In the genomic region with DNA sequence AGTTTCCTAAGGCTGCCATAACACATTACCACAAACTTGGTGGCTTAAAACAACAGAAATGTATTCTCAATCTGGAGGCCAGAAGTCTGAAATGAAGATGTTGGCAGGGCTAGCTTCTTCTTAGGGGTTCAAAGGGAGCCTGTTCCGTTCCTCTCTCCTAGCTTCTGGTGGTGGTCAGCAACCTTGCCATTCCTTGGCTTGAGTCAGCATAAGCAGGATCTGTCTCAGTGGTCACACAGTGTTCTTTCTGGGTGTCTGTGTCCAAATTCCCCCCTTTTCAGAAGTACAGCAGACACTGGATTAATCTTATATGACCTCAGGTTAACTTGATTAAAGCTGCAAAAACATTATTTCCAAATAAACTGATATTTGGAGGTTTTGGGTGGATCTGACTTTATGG, we compare ENCODE assay signal across 19 cellular contexts. TPM values are rescaled to one million over a fixed set of nuclear protein-coding genes. Genes with fewer than 3 reads are reported as not detected.
DNase-seq lines count a peak whose midpoint lies in the region; ATAC-seq and TF ChIP-seq lines count a peak whose summit lies in the region.
"Had no signal": no experiment of that assay in that cellular context is flagged by ENCODE, and none has a peak within 500 bp of the region (broad histone marks: within the 10 kb centered on the region; RNA-seq: fewer than 3 reads in every experiment).

No MANE protein-coding gene starts in this region.

- no peaks in the 10 kb centered on the region for H3F3A ChIP-seq in SK-N-SH (replicated peaks; ENCODE audit: insufficient read depth)

- H3K9ac ChIP-seq in SK-N-SH, result no peak overlapping the region
- H3K9ac ChIP-seq in adipocyte (ENCODE audit: low read length), result peak overlapping the region; percentile 99
- H3K9ac ChIP-seq: BLaER1 had no signal

- H3K4me1 ChIP-seq in SK-N-SH (ENCODE audit: control insufficient read depth in 1 of 2, insufficient read depth in 2 of 2, low read depth in 1 of 2, low read length in 1 of 2) (no peaks in the 10 kb centered on the region; a peak in 1 of 4 replicates), adipocyte (ENCODE audit: control insufficient read depth, insufficient read depth, low read length) (peaks cover 39% of the 10 kb centered on the region), osteoblast (ENCODE audit: insufficient read depth, low read length) (peaks cover 28% of the 10 kb centered on the region)

- TF ChIP-seq CTCF in SK-N-SH (IDR thresholded peaks at IDR 0.05) (no peak), fibroblast of mammary gland (conservative IDR thresholded peaks at IDR 0.05; ENCODE audit: control insufficient read depth, insufficient read depth, low read depth, low read length) (no peak), osteoblast (IDR thresholded peaks at IDR 0.05; ENCODE audit: extremely low read depth, low read depth, low read length) (no peak)

- H2AFZ ChIP-seq in SK-N-SH (ENCODE audit: low read depth), result no peak overlapping the region
- H2AFZ ChIP-seq in osteoblast (ENCODE audit: low read length), result no peak overlapping the region

- POLR2A ChIA-PET in SK-N-SH (lab: Yijun Ruan, JAX), result no interaction called here

- TF ChIP-seq RAD21 in SK-N-SH (IDR thresholded peaks at IDR 0.05; ENCODE audit: low read length), result no peak

- H3K9me3 ChIP-seq in SK-N-SH, result no peaks in the 10 kb centered on the region
- no peaks in the 10 kb centered on the region for H3K9me3 ChIP-seq in adipocyte (ENCODE audit: control insufficient read depth, low read length)
- H3K9me3 ChIP-seq in osteoblast (ENCODE audit: low read depth, low read length), result no peaks in the 10 kb centered on the region

- H3K36me3 ChIP-seq in SK-N-SH (replicated peaks in 1 of 2; ENCODE audit: control insufficient read depth in 1 of 2, insufficient read depth in 2 of 2, low read length in 1 of 2) (peaks cover 0 to 10% of the 10 kb centered on the region in 2 experiments), adipocyte (ENCODE audit: control insufficient read depth, insufficient read depth, low read length, severe bottlenecking) (peaks cover 22% of the 10 kb centered on the region), osteoblast (ENCODE audit: insufficient read depth, low read length) (peaks cover 3% of the 10 kb centered on the region)
- H3K36me3 ChIP-seq: BLaER1 had no signal

- no peaks in the 10 kb centered on the region for H3K27me3 ChIP-seq in SK-N-SH (ENCODE audit: insufficient read depth)
- no peaks in the 10 kb centered on the region for H3K27me3 ChIP-seq in adipocyte (replicated peaks; ENCODE audit: control insufficient read depth, insufficient read depth, low read length)
- H3K27me3 ChIP-seq in osteoblast (ENCODE audit: insufficient read depth, low read length), result no peaks in the 10 kb centered on the region
- H3K27me3 ChIP-seq: MG63 had no signal

- no peaks in the 10 kb centered on the region for H3K9me2 ChIP-seq in SK-N-SH

- H3K27ac ChIP-seq in SK-N-SH (ENCODE audit: low read depth in 2 of 2, low read length in 1 of 2) (no peak overlapping the region), osteoblast (ENCODE audit: low read depth, low read length) (peak overlapping the region; percentile 100)
- H3K27ac ChIP-seq: 22Rv1, BLaER1 had no signal

- peak overlapping the region; percentile 70; the same call in 1 of the 2 replicates for H3K4me2 ChIP-seq in SK-N-SH
- H3K4me2 ChIP-seq in osteoblast (ENCODE audit: insufficient read depth, low read length), result peak overlapping the region; percentile 96
- H3K4me2 ChIP-seq: BLaER1 had no signal

- WGBS in SK-N-SH (ENCODE audit: low lambda C conversion rate), result 83% methylated on average over 1 of the region's 1 CpG

- no peak for TF ChIP-seq EP300 in SK-N-SH (IDR thresholded peaks at IDR 0.05; ENCODE audit: borderline replicate concordance in 1 of 2, low read depth in 1 of 2, low read length in 1 of 2)

- CTCF ChIA-PET in SK-N-SH (lab: Yijun Ruan, JAX), result no interaction called here

- H3K4me3 ChIP-seq in SK-N-SH (ENCODE audit: low read depth in 2 of 2, low read length in 1 of 2), result no peak overlapping the region
- H3K4me3 ChIP-seq in adipocyte (ENCODE audit: low read length), result peak overlapping the region; percentile 100
- H3K4me3 ChIP-seq in fibroblast of mammary gland (ENCODE audit: control insufficient read depth, low read depth, low read length), result peak overlapping the region; percentile 94
- no peak overlapping the region for H3K4me3 ChIP-seq in osteoblast (ENCODE audit: insufficient read depth, low read length)
- H3K4me3 ChIP-seq: BLaER1, MG63 had no signal

- H3K79me2 ChIP-seq in SK-N-SH (ENCODE audit: insufficient read depth), result peaks cover 75% of the 10 kb centered on the region
- peaks cover 92% of the 10 kb centered on the region for H3K79me2 ChIP-seq in osteoblast (ENCODE audit: insufficient read depth, low read length)

- no peak for ATAC-seq in SK-N-SH treated with all-trans-retinoic acid at 6 μM for 48 hours
- ATAC-seq: CD8-positive, alpha-beta T cell had no signal

- H4K20me1 ChIP-seq in SK-N-SH (ENCODE audit: insufficient read depth) (no peaks in the 10 kb centered on the region), osteoblast (ENCODE audit: insufficient read depth, low read length) (peaks cover 20% of the 10 kb centered on the region)
- H4K20me1 ChIP-seq: BLaER1 had no signal

- DNase-seq in SK-N-SH (no peak), adipocyte (ENCODE audit: low read depth) (no peak), fibroblast of mammary gland (ENCODE audit: low read depth) (peak; percentile 56), osteoblast (ENCODE audit: insufficient read length, low spot score, missing footprints) (no peak), NCI-H2227 (lab: John Stamatoyannopoulos, UW; ENCODE audit: unreplicated experiment) (no peak), occipital lobe (lab: John Stamatoyannopoulos, UW) (no peak), hepatic stellate cell (ENCODE audit: low spot score) (no peak)
- DNase-seq: CD8-positive, alpha-beta T cell; DMS79; HFFc6; MG63; NCI-H1092; NCI-H146; NCI-H2227 treated with DMSO at 0.1 percent for 48 hours; NCI-H524; SHP77 treated with DMSO at 0.1 percent for 48 hours had no signal

TF ChIP-seq in SK-N-SH, 30 proteins besides CTCF, POLR2A, EP300 and RAD21:
- TF ChIP-seq JUND (IDR thresholded peaks at IDR 0.05), result no peak
- TF ChIP-seq, protein P1, sequence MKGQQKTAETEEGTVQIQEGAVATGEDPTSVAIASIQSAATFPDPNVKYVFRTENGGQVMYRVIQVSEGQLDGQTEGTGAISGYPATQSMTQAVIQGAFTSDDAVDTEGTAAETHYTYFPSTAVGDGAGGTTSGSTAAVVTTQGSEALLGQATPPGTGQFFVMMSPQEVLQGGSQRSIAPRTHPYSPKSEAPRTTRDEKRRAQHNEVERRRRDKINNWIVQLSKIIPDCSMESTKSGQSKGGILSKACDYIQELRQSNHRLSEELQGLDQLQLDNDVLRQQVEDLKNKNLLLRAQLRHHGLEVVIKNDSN (IDR thresholded peaks at IDR 0.05; ENCODE audit: borderline replicate concordance, low read depth), result no peak
- no peak for TF ChIP-seq GATA2 (CRISPR knock-in tag; IDR thresholded peaks at IDR 0.05)
- TF ChIP-seq MEF2A (IDR thresholded peaks at IDR 0.05; ENCODE audit: borderline replicate concordance, low read depth), result no peak

TF ChIP-seq in SK-N-SH treated with all-trans-retinoic acid at 6 μM for 48 hours, 23 proteins besides CTCF, POLR2A, EP300 and RAD21 (continues in another document):
- TF ChIP-seq RARB (CRISPR knock-in tag; IDR thresholded peaks at IDR 0.05) (no peak), TOX (CRISPR knock-in tag; IDR thresholded peaks at IDR 0.05; ENCODE audit: borderline replicate concordance) (no peak), PPARA (CRISPR knock-in tag; IDR thresholded peaks at IDR 0.05; ENCODE audit: borderline replicate concordance) (no peak), ESRRG (CRISPR knock-in tag; IDR thresholded peaks at IDR 0.05) (no peak), ZNF70 (CRISPR knock-in tag; IDR thresholded peaks at IDR 0.05) (no peak), SNAI2 (CRISPR knock-in tag; IDR thresholded peaks at IDR 0.05) (no peak), GLIS3 (CRISPR knock-in tag; IDR thresholded peaks at IDR 0.05) (no peak), ZC3H10 (CRISPR knock-in tag; IDR thresholded peaks at IDR 0.05) (no peak), TCF4 (CRISPR knock-in tag; IDR thresholded peaks at IDR 0.05; ENCODE audit: borderline replicate concordance) (no peak)
- TF ChIP-seq, protein P2, sequence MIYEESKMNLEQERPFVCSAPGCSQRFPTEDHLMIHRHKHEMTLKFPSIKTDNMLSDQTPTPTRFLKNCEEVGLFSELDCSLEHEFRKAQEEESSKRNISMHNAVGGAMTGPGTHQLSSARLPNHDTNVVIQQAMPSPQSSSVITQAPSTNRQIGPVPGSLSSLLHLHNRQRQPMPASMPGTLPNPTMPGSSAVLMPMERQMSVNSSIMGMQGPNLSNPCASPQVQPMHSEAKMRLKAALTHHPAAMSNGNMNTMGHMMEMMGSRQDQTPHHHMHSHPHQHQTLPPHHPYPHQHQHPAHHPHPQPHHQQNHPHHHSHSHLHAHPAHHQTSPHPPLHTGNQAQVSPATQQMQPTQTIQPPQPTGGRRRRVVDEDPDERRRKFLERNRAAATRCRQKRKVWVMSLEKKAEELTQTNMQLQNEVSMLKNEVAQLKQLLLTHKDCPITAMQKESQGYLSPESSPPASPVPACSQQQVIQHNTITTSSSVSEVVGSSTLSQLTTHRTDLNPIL (CRISPR knock-in tag; IDR thresholded peaks at IDR 0.05; ENCODE audit: low read depth), result no peak
- TF ChIP-seq, protein P3, sequence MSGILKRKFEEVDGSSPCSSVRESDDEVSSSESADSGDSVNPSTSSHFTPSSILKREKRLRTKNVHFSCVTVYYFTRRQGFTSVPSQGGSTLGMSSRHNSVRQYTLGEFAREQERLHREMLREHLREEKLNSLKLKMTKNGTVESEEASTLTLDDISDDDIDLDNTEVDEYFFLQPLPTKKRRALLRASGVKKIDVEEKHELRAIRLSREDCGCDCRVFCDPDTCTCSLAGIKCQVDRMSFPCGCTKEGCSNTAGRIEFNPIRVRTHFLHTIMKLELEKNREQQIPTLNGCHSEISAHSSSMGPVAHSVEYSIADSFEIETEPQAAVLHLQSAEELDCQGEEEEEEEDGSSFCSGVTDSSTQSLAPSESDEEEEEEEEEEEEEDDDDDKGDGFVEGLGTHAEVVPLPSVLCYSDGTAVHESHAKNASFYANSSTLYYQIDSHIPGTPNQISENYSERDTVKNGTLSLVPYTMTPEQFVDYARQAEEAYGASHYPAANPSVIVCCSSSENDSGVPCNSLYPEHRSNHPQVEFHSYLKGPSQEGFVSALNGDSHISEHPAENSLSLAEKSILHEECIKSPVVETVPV (CRISPR knock-in tag; IDR thresholded peaks at IDR 0.05), result no peak

RNA-seq across cellular contexts. Expression of a gene that starts 2.1 kb away (rescaled TPM):
- 55.9 and 56.0 TPM in 2 replicates for polyA plus RNA-seq in SK-N-SH (2012; rRNA removed)
- 66.3 and 68.7 TPM in 2 replicates for polyA plus RNA-seq in SK-N-SH (2012; cell fraction: cytosol; rRNA removed)
- polyA plus RNA-seq in SK-N-SH (2012; cell fraction: nucleus; rRNA removed), result 57.5 and 94.9 TPM in 2 replicates
- 174 and 189 TPM in 2 replicates for total RNA-seq in osteoblast
- total RNA-seq in occipital lobe, result 2.0 TPM
- total RNA-seq: CD8-positive, alpha-beta T cell had no signal

Comparison
In these comparisons a context has a peak if more than half of its experiments do, and no peak if none do; other contexts are left out.
1. H3K4me3 ChIP-seq: peak in adipocyte (single experiment) and fibroblast of mammary gland (single experiment); none in SK-N-SH (0 of 2) and osteoblast (single experiment).
2. RNA of a gene that starts 2.1 kb away (total RNA-seq): 174 to 189 TPM in osteoblast; 2.0 TPM in occipital lobe (single experiment); every median in the first group is over 10 times any median in the second.